13 cellular contexts compared by ENCODE assay signal in the genomic region with DNA sequence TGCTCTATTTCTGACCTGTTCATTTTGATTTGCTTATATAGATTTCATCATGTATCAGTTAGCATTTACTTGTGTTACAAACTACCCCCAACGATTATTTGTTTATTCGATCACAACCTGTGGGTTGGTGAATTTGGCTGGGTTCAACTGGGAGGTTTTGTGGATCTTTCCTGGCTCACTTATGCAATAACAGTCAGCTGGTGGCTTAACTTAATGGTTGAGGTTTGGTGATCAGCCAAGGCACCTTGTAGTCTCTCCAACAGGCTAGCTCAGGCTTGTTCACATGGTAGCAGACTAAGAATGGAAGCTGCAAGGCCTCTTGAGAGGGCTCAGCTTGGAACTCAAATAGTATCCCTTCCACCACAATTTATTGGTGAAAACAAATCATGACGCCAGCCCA. TPM values are rescaled to one million over a fixed set of nuclear protein-coding genes. Genes with fewer than 3 reads are reported as not detected.
DNase-seq lines count a peak whose midpoint lies in the region; ATAC-seq and TF ChIP-seq lines count a peak whose summit lies in the region.
"Had no signal": no experiment of that assay in that cellular context is flagged by ENCODE, and none has a peak within 500 bp of the region (broad histone marks: within the 10 kb centered on the region; RNA-seq: fewer than 3 reads in every experiment).

No MANE protein-coding gene starts in this region.

- CTCF ChIA-PET in CD8-positive, alpha-beta T cell (lab: Charles Lee) = interaction anchor here (1.0 kb wide), 1 partner anchor 55 kb away, joined by 3 read pairs; no protein-coding TSS in a partner anchor

- POLR2A ChIA-PET in CD8-positive, alpha-beta T cell (lab: Charles Lee) = no interaction called here

- no peaks in the 10 kb centered on the region for H3K9me3 ChIP-seq in T-helper 17 cell (ENCODE audit: control insufficient read depth, low read length, poor library complexity, severe bottlenecking)
- no peaks in the 10 kb centered on the region for H3K9me3 ChIP-seq in CD8-positive, alpha-beta T cell (ENCODE audit: low read length)

- TF ChIP-seq POLR2A in NB4 (IDR thresholded peaks at IDR 0.05; ENCODE audit: extremely low read depth, insufficient read length) (no peak), erythroblast (IDR thresholded peaks at IDR 0.05; ENCODE audit: low read length) (no peak)

- no peak for ATAC-seq in T-helper 17 cell
- no peak for ATAC-seq in CD8-positive, alpha-beta T cell

- no peak overlapping the region for H3K4me3 Mint-ChIP-seq in T-helper 17 cell
- no peak overlapping the region for H3K4me3 Mint-ChIP-seq in CD8-positive, alpha-beta T cell
- H3K4me3 Mint-ChIP-seq: T-helper 2 cell treated with Interferon-gamma antibody and Interleukin-4, amounts not matched to agents 5 μg/mL and 100 μg/mL, for 36 hours had no signal

- no peaks in the 10 kb centered on the region for H3K9me3 Mint-ChIP-seq in CD8-positive, alpha-beta T cell
- H3K9me3 Mint-ChIP-seq: T-helper 2 cell treated with Interferon-gamma antibody and Interleukin-4, amounts not matched to agents 5 μg/mL and 100 μg/mL, for 36 hours had no signal

- H3K27ac ChIP-seq in CD8-positive, alpha-beta T cell (ENCODE audit: low read depth, low read length) = no peak overlapping the region

- H3K4me1 ChIP-seq in CD8-positive, alpha-beta T cell (ENCODE audit: insufficient read depth, low read length) = peaks cover 20% of the 10 kb centered on the region

- H3K27me3 ChIP-seq in CD8-positive, alpha-beta T cell (ENCODE audit: insufficient read depth, low read length) = no peaks in the 10 kb centered on the region

- H3K4me3 ChIP-seq in NB4 (ENCODE audit: low read depth, low read length) = no peak overlapping the region
- H3K4me3 ChIP-seq in CD8-positive, alpha-beta T cell (ENCODE audit: low read depth, low read length) = no peak overlapping the region

- H3K27ac Mint-ChIP-seq in T-helper 17 cell = peak overlapping the region; percentile 65
- no peak overlapping the region for H3K27ac Mint-ChIP-seq in CD8-positive, alpha-beta T cell
- H3K27ac Mint-ChIP-seq: T-helper 2 cell treated with Interferon-gamma antibody and Interleukin-4, amounts not matched to agents 5 μg/mL and 100 μg/mL, for 36 hours had no signal

- no peak for TF ChIP-seq CTCF in NB4 (IDR thresholded peaks at IDR 0.05; ENCODE audit: low read depth, low read length)
- TF ChIP-seq CTCF in CD8-positive, alpha-beta T cell (IDR thresholded peaks at IDR 0.05) = no peak

- H3K36me3 Mint-ChIP-seq in T-helper 17 cell (ENCODE audit: low read depth) = no peaks in the 10 kb centered on the region
- no peaks in the 10 kb centered on the region for H3K36me3 Mint-ChIP-seq in CD8-positive, alpha-beta T cell

- intact Hi-C loops in CD8-positive, alpha-beta T cell (cut with DNase I, micrococcal nuclease) = loop anchor here in 1 of 2 experiments (10.0 kb wide), 2 partner anchors 301 to 469 kb away; a partner anchor contains a TSS

- H3K4me1 Mint-ChIP-seq in T-helper 17 cell = peaks cover 6% of the 10 kb centered on the region
- peaks cover 4% of the 10 kb centered on the region for H3K4me1 Mint-ChIP-seq in CD8-positive, alpha-beta T cell (ENCODE audit: low read depth)

- H3K36me3 ChIP-seq in CD8-positive, alpha-beta T cell (ENCODE audit: insufficient read depth, low read length) = no peaks in the 10 kb centered on the region

- no peaks in the 10 kb centered on the region for H3K27me3 Mint-ChIP-seq in T-helper 17 cell
- no peaks in the 10 kb centered on the region for H3K27me3 Mint-ChIP-seq in CD8-positive, alpha-beta T cell (ENCODE audit: low read depth)

- peak; percentile 53 for DNase-seq in DMS153 treated with DMSO at 0.1 percent for 48 hours (lab: John Stamatoyannopoulos, UW; ENCODE audit: unreplicated experiment)
- DNase-seq in NB4 (ENCODE audit: low read depth) = peak; percentile 75
- no peak for DNase-seq in T-helper 17 cell
- peak; percentile 40 for DNase-seq in kidney tubule cell (ENCODE audit: low spot score)
- DNase-seq in globus pallidus (ENCODE audit: low spot score) = no peak
- DNase-seq in erythroblast (lab: John Stamatoyannopoulos, UW) = no peak
- no peak for DNase-seq in NCI-H187 treated with DMSO at 0.1 percent for 48 hours (lab: John Stamatoyannopoulos, UW)
- no peak for DNase-seq in CD8-positive, alpha-beta T cell
- DNase-seq: activated effector memory CD4-positive, alpha-beta T cell treated with anti-CD3 and anti-CD28 coated beads, Interleukin-2, amount 50 U/mL, for 16 hours; DND-41; mesendoderm; NCI-H1436 treated with DMSO at 0.1 percent for 48 hours had no signal

RNA-seq across cellular contexts. Expression of a gene that starts 5.4 kb away (rescaled TPM):
- total RNA-seq in T-helper 17 cell = 100 to 1,000 TPM; 114 TPM
- 10 to 100 TPM; 91.3 to 93.5 TPM for total RNA-seq in CD8-positive, alpha-beta T cell

Comparison
In these comparisons a context has a peak if more than half of its experiments do, and no peak if none do; other contexts are left out.
1. DNase-seq: peak in DMS153 treated with DMSO at 0.1 percent for 48 hours (single experiment), NB4 (single experiment) and kidney tubule cell (single experiment); none in T-helper 17 cell (0 of 3), globus pallidus (single experiment), erythroblast (0 of 2), NCI-H187 treated with DMSO at 0.1 percent for 48 hours (single experiment) and CD8-positive, alpha-beta T cell (0 of 7).